ENCODE assay signal across 8 cellular contexts in genomic region chr15:39920510-39921273, GRCh38. TPM values are rescaled to one million over a fixed set of nuclear protein-coding genes. Genes with fewer than 3 reads are reported as not detected.
DNase-seq lines count a peak whose midpoint lies in the region; ATAC-seq, FAIRE-seq and TF ChIP-seq lines count a peak whose summit lies in the region.

No MANE protein-coding gene starts in this region.

- TF ChIP-seq EP300 in A549 (IDR thresholded peaks at IDR 0.05): no peak

- peak overlapping the region; percentile 75 for H3K4me2 ChIP-seq in A549

- TF ChIP-seq RAD21 in A549 (conservative IDR thresholded peaks at IDR 0.05 in 1 of 2, IDR thresholded peaks at IDR 0.05 in 1 of 2): no peak

- TF ChIP-seq POLR2A in A549 (IDR thresholded peaks at IDR 0.05; ENCODE audit: low read length): peak; percentile 85
- TF ChIP-seq POLR2A in lower leg skin (IDR thresholded peaks at IDR 0.05): no peak

- H3K4me3 ChIP-seq in A549: peak overlapping the region; percentile 50
- peak overlapping the region; percentile 66 for H3K4me3 ChIP-seq in lower leg skin (ENCODE audit: low read depth, poor library complexity, severe bottlenecking)

- peaks cover 15% of the 10 kb centered on the region; the same call in 2 of the 3 replicates for H3K4me1 ChIP-seq in A549

- H3K27ac ChIP-seq in A549: peak overlapping the region; percentile 68 to 91

- no peak for FAIRE-seq in A549 (lab: Jason Lieb, UNC)

- intact Hi-C loops in lower leg skin (cut with DNase I; ENCODE audit: low total_unique reads): no loop called here

- POLR2A ChIA-PET in A549 (lab: Yijun Ruan, JAX): interaction anchor here (1.0 to 2.2 kb wide), 2 partner anchors 13 to 138 kb away, joined by 3 to 12 read pairs; partner anchors contain the start of genes EIF2AK4 and FSIP1

- DNase-seq in A549 (ENCODE audit: low read depth in 1 of 2, low spot score in 1 of 2) (peak; percentile 26 to 66), NCI-H345 (lab: John Stamatoyannopoulos, UW) (peak; percentile 82), dermis blood vessel endothelial cell (peak; percentile 90), lower leg skin (ENCODE audit: low spot score in 2 of 2) (peak; percentile 58 to 93)
- DNase-seq in activated CD4-positive, alpha-beta T cell treated with anti-CD3 and anti-CD28 coated beads, Interleukin-2, amount 50 U/mL, for 24 hours (ENCODE audit: low read depth in 1 of 2, low spot score in 1 of 2): peak; percentile 71 to 76
- peak; percentile 83 to 89 for DNase-seq in stimulated activated CD4-positive, alpha-beta T cell treated with anti-CD3 and anti-CD28 coated beads, Interleukin-4, amount 100 ng/mL, for 4 hours

- no peaks in the 10 kb centered on the region for H3K9me3 ChIP-seq in A549

- ATAC-seq in A549: peak; percentile 80 to 86
- peak; percentile 71 for ATAC-seq in GM18520 (IDR thresholded peaks at IDR 0.05; ENCODE audit: unreplicated experiment)
- ATAC-seq in HG03045 (IDR thresholded peaks at IDR 0.05; ENCODE audit: unreplicated experiment): peak; percentile 87

- CTCF ChIA-PET in A549 (lab: Yijun Ruan, JAX): interaction anchor here (0.6 to 1.2 kb wide), 5 partner anchors 13 to 184 kb away, joined by 3 read pairs; partner anchors contain the start of gene EIF2AK4

- WGBS in A549 (ENCODE audit: missing lambda C conversion rate): 2% methylated on average over 19 of the region's 70 CpGs
- WGBS in lower leg skin, 2 donors: 1% methylated on average over 24 to 39 of the region's 70 CpGs

- TF ChIP-seq CTCF in A549 (IDR thresholded peaks at IDR 0.05): no peak
- TF ChIP-seq CTCF in lower leg skin (IDR thresholded peaks at IDR 0.05): no peak

TF ChIP-seq in A549, 52 proteins besides CTCF, POLR2A, EP300 and RAD21 (continues in another document):
- TF ChIP-seq FOSL2 (IDR thresholded peaks at IDR 0.05) (no peak), FOSL2 (CRISPR knock-in tag; IDR thresholded peaks at IDR 0.05) (no peak), RFX5 (IDR thresholded peaks at IDR 0.05) (no peak), HEYL (CRISPR knock-in tag; IDR thresholded peaks at IDR 0.05) (no peak), KDM1A (IDR thresholded peaks at IDR 0.05; ENCODE audit: low read depth) (no peak), REST (IDR thresholded peaks at IDR 0.05) (no peak), CHD4 (IDR thresholded peaks at IDR 0.05; ENCODE audit: borderline replicate concordance) (no peak), POLR2AphosphoS2 (conservative IDR thresholded peaks at IDR 0.05; ENCODE audit: low read length) (no peak), CBX8 (IDR thresholded peaks at IDR 0.05) (no peak), MYC (IDR thresholded peaks at IDR 0.05; ENCODE audit: borderline replicate concordance, low read length) (no peak; the same call in none of the 2 replicates), JUN (IDR thresholded peaks at IDR 0.05) (peak in 1 of 2 experiments; percentile 54; a peak in 1 of 5 replicates), HOXB5 (CRISPR knock-in tag; IDR thresholded peaks at IDR 0.05) (no peak), SMC3 (IDR thresholded peaks at IDR 0.05) (no peak; the same call in 2 of the 3 replicates), CBX2 (IDR thresholded peaks at IDR 0.05; ENCODE audit: borderline replicate concordance, low read depth) (no peak), ESRRA (IDR thresholded peaks at IDR 0.05; ENCODE audit: borderline replicate concordance, low read length) (no peak), NFE2L2 (conservative IDR thresholded peaks at IDR 0.05; ENCODE audit: low read length) (no peak), NR3C1 (IDR thresholded peaks at IDR 0.05) (no peak), RARB (CRISPR knock-in tag; IDR thresholded peaks at IDR 0.05) (no peak), RCOR1 (IDR thresholded peaks at IDR 0.05; ENCODE audit: low read depth, low read length) (no peak), SREBF2 (IDR thresholded peaks at IDR 0.05) (no peak), MAFK (IDR thresholded peaks at IDR 0.05; ENCODE audit: partially characterized antibody) (no peak), ELK1 (IDR thresholded peaks at IDR 0.05; ENCODE audit: low read depth, low read length) (no peak), TP53 (CRISPR knock-in tag; IDR thresholded peaks at IDR 0.05) (no peak), HES2 (IDR thresholded peaks at IDR 0.05) (no peak), FOXS1 (CRISPR knock-in tag; IDR thresholded peaks at IDR 0.05) (no peak), ZNF302 (CRISPR knock-in tag; IDR thresholded peaks at IDR 0.05) (no peak)
- TF ChIP-seq, protein P1, sequence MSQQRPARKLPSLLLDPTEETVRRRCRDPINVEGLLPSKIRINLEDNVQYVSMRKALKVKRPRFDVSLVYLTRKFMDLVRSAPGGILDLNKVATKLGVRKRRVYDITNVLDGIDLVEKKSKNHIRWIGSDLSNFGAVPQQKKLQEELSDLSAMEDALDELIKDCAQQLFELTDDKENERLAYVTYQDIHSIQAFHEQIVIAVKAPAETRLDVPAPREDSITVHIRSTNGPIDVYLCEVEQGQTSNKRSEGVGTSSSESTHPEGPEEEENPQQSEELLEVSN (IDR thresholded peaks at IDR 0.05; ENCODE audit: borderline replicate concordance, low read depth): 0 out of 2 replicates have a peak, but pooled peaks have one; percentile 57
- TF ChIP-seq, protein P2, sequence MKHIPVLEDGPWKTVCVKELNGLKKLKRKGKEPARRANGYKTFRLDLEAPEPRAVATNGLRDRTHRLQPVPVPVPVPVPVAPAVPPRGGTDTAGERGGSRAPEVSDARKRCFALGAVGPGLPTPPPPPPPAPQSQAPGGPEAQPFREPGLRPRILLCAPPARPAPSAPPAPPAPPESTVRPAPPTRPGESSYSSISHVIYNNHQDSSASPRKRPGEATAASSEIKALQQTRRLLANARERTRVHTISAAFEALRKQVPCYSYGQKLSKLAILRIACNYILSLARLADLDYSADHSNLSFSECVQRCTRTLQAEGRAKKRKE (CRISPR knock-in tag; IDR thresholded peaks at IDR 0.05; ENCODE audit: low read depth): no peak

RNA-seq across cellular contexts. Expression of gene GPR176, which starts 0.6 kb away (rescaled TPM):
- polyA plus RNA-seq in A549 (2011; rRNA removed) (1.5 and 2.0 TPM in 2 replicates), A549 (2017; fragmentation: RNase III; extraction: RNeasy Plus Mini Kit Qiagen cat#74134 plus additional on column Dnase treatment) (7.1 to 8.1 TPM (median 8.1 TPM) in 3 replicates)
- polyA plus RNA-seq in A549 (2012; cell fraction: cytosol; rRNA removed): 1.2 and 1.7 TPM in 2 replicates
- polyA plus RNA-seq in A549 (2012; cell fraction: nucleus; rRNA removed): 1.2 and 2.5 TPM in 2 replicates
- polyA minus RNA-seq in A549 (2011; rRNA and poly(A)+ RNA removed): 2.9 and 8.2 TPM in 2 replicates
- total RNA-seq in dermis blood vessel endothelial cell (12.6 and 14.0 TPM in 2 replicates), lower leg skin (1 to 10 TPM in 3 of 4 donors, under 1 TPM in 1; 0.53 to 6.2 (median 3.0) TPM)

RNA-seq across cellular contexts. Expression of gene EIF2AK4, which starts 13.2 kb away (rescaled TPM):
- polyA plus RNA-seq in A549 (2011; rRNA removed) (38.3 and 38.6 TPM in 2 replicates), A549 (2017; fragmentation: RNase III; extraction: RNeasy Plus Mini Kit Qiagen cat#74134 plus additional on column Dnase treatment) (19.5 to 23.0 TPM (median 22.2 TPM) in 3 replicates)
- polyA plus RNA-seq in A549 (2012; cell fraction: cytosol; rRNA removed): 19.5 and 22.1 TPM in 2 replicates
- polyA plus RNA-seq in A549 (2012; cell fraction: nucleus; rRNA removed): 11.3 and 12.1 TPM in 2 replicates
- polyA minus RNA-seq in A549 (2011; rRNA and poly(A)+ RNA removed): 43.5 and 44.0 TPM in 2 replicates
- total RNA-seq in dermis blood vessel endothelial cell (49.9 and 56.8 TPM in 2 replicates), lower leg skin (10 to 100 TPM; 14.3 to 23.0 (median 15.0) TPM)

Comparison
In these comparisons a context has a peak if more than half of its experiments do, and no peak if none do; other contexts are left out.
1. Peak in every context shown above with its lines: DNase-seq, ATAC-seq, H3K4me3 ChIP-seq and H3K27ac ChIP-seq.